In the genomic region with DNA sequence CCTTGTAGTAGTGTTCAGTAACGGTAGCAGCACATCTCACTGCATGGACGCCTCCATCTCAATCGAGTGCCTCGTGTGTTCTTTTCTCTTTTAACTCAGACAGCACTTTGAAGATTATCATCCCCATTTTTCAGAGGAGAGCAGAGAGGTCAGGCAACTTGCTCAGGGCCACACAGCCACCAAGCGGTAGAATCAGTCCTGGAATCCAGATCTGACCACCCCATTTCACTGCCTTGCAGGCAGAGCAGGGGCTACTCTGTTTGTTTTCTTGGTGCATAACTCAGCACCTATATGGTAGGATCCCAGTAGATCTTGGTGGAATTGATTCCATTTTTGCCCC, we compare ENCODE assay signal across 15 cellular contexts.
A peak's percentile ranks its signal among the peaks of the same experiment; 100 is the strongest.
DNase-seq lines count a peak whose midpoint lies in the region; ATAC-seq and TF ChIP-seq lines count a peak whose summit lies in the region.
"Had no signal": no experiment of that assay in that cellular context is flagged by ENCODE, and none has a peak within 500 bp of the region (broad histone marks: within the 10 kb centered on the region; RNA-seq: fewer than 3 reads in every experiment).

No MANE protein-coding gene starts in this region.

- no peak overlapping the region for H3K4me3 Mint-ChIP-seq in T-helper 1 cell treated with Interleukin-12 subunit alpha and Interleukin-12 subunit beta and Interleukin-4 antibody, amounts not matched to agents 30 μg/mL and 1 μg/mL, for 36 hours
- no peak overlapping the region for H3K4me3 Mint-ChIP-seq in activated CD8-positive, alpha-beta T cell treated with anti-CD3 and anti-CD28 coated beads, Interleukin-2, amount 10 ng/mL, durations not matched to agents 7 days and 5 days
- H3K4me3 Mint-ChIP-seq in neural progenitor cell: no peak overlapping the region
- H3K4me3 Mint-ChIP-seq: activated CD4-positive, alpha-beta T cell treated with anti-CD3 and anti-CD28 coated beads, Interleukin-2, amount 10 ng/mL, durations not matched to agents 7 days and 5 days had no signal

- H3K36me3 ChIP-seq in neural progenitor cell: no peaks in the 10 kb centered on the region

- peaks cover 3% of the 10 kb centered on the region for H3K36me3 Mint-ChIP-seq in T-helper 1 cell treated with Interleukin-12 subunit alpha and Interleukin-12 subunit beta and Interleukin-4 antibody, amounts not matched to agents 30 μg/mL and 1 μg/mL, for 36 hours (ENCODE audit: low read depth)
- H3K36me3 Mint-ChIP-seq in activated CD8-positive, alpha-beta T cell treated with anti-CD3 and anti-CD28 coated beads, Interleukin-2, amount 10 ng/mL, durations not matched to agents 7 days and 5 days (ENCODE audit: low read depth): peaks cover 26% of the 10 kb centered on the region
- peaks cover 33% of the 10 kb centered on the region for H3K36me3 Mint-ChIP-seq in neural progenitor cell
- H3K36me3 Mint-ChIP-seq: naive B cell had no signal

- peaks cover 6% of the 10 kb centered on the region for H3K27me3 Mint-ChIP-seq in T-helper 1 cell treated with Interleukin-12 subunit alpha and Interleukin-12 subunit beta and Interleukin-4 antibody, amounts not matched to agents 30 μg/mL and 1 μg/mL, for 36 hours (ENCODE audit: low read depth)
- no peaks in the 10 kb centered on the region for H3K27me3 Mint-ChIP-seq in activated CD8-positive, alpha-beta T cell treated with anti-CD3 and anti-CD28 coated beads, Interleukin-2, amount 10 ng/mL, durations not matched to agents 7 days and 5 days (ENCODE audit: low read depth)
- peaks cover 7% of the 10 kb centered on the region for H3K27me3 Mint-ChIP-seq in neural progenitor cell (ENCODE audit: insufficient read depth, low read depth)

- H3K79me2 ChIP-seq in neural progenitor cell (ENCODE audit: low read depth): no peaks in the 10 kb centered on the region

- POLR2A ChIA-PET in activated CD8-positive, alpha-beta T cell treated with anti-CD3 and anti-CD28 coated beads, Interleukin-2, amount 10 ng/mL, durations not matched to agents 7 days and 5 days (lab: Charles Lee): interaction anchor here (0.6 kb wide), 1 partner anchor 104 kb away, joined by 4 read pairs; no protein-coding TSS in a partner anchor

- H2AFZ ChIP-seq in neural progenitor cell (replicated peaks): no peak overlapping the region

- H3K4me1 ChIP-seq in neural progenitor cell: peaks cover 14% of the 10 kb centered on the region
- H3K4me1 ChIP-seq: foreskin keratinocyte had no signal

- no peaks in the 10 kb centered on the region for H4K20me1 ChIP-seq in neural progenitor cell (ENCODE audit: low read depth)

- H3F3A ChIP-seq in neural progenitor cell (ENCODE audit: low read depth): peaks cover under 1% of the 10 kb centered on the region

- H3K9me3 Mint-ChIP-seq in T-helper 1 cell treated with Interleukin-12 subunit alpha and Interleukin-12 subunit beta and Interleukin-4 antibody, amounts not matched to agents 30 μg/mL and 1 μg/mL, for 36 hours: no peaks in the 10 kb centered on the region
- no peaks in the 10 kb centered on the region for H3K9me3 Mint-ChIP-seq in activated CD8-positive, alpha-beta T cell treated with anti-CD3 and anti-CD28 coated beads, Interleukin-2, amount 10 ng/mL, durations not matched to agents 7 days and 5 days (ENCODE audit: insufficient read depth)
- peaks cover 14% of the 10 kb centered on the region for H3K9me3 Mint-ChIP-seq in neural progenitor cell

- H3K27ac Mint-ChIP-seq in T-helper 1 cell treated with Interleukin-12 subunit alpha and Interleukin-12 subunit beta and Interleukin-4 antibody, amounts not matched to agents 30 μg/mL and 1 μg/mL, for 36 hours: peak overlapping the region; percentile 53
- H3K27ac Mint-ChIP-seq in activated CD8-positive, alpha-beta T cell treated with anti-CD3 and anti-CD28 coated beads, Interleukin-2, amount 10 ng/mL, durations not matched to agents 7 days and 5 days: peak overlapping the region; percentile 55
- peak overlapping the region; percentile 39 for H3K27ac Mint-ChIP-seq in neural progenitor cell
- H3K27ac Mint-ChIP-seq: activated CD4-positive, alpha-beta T cell treated with anti-CD3 and anti-CD28 coated beads, Interleukin-2, amount 10 ng/mL, durations not matched to agents 7 days and 5 days had no signal

- peak; percentile 11 for ATAC-seq in HG02798 (IDR thresholded peaks at IDR 0.05; ENCODE audit: poor library complexity, unreplicated experiment)
- ATAC-seq in activated CD8-positive, alpha-beta T cell treated with anti-CD3 and anti-CD28 coated beads, Interleukin-2, amount 10 ng/mL, durations not matched to agents 7 days and 5 days: no peak
- ATAC-seq: foreskin keratinocyte had no signal

- H3K27ac ChIP-seq in neural progenitor cell: no peak overlapping the region
- H3K27ac ChIP-seq: 22Rv1, foreskin keratinocyte, SK-N-MC had no signal

- no peaks in the 10 kb centered on the region for H3K27me3 ChIP-seq in neural progenitor cell
- H3K27me3 ChIP-seq: foreskin keratinocyte had no signal

- no peak overlapping the region for H3K9ac ChIP-seq in neural progenitor cell

- CTCF ChIA-PET in activated CD8-positive, alpha-beta T cell treated with anti-CD3 and anti-CD28 coated beads, Interleukin-2, amount 10 ng/mL, durations not matched to agents 7 days and 5 days (lab: Charles Lee): interaction anchor here (1.6 kb wide), 1 partner anchor 24 kb away, joined by 4 read pairs; no protein-coding TSS in a partner anchor

- H3K4me3 ChIP-seq in neural progenitor cell: no peak overlapping the region
- H3K4me3 ChIP-seq: SK-N-MC had no signal

- H3K9me3 ChIP-seq in neural progenitor cell (ENCODE audit: low read depth): no peaks in the 10 kb centered on the region

- TF ChIP-seq CTCF in neural progenitor cell (IDR thresholded peaks at IDR 0.05): no peak

- DNase-seq in T-helper 1 cell (no peak), neural progenitor cell (ENCODE audit: low spot score) (no peak), NCI-H2227 (lab: John Stamatoyannopoulos, UW; ENCODE audit: unreplicated experiment) (no peak), germinal center (ENCODE audit: low spot score) (no peak), DMS53 (lab: John Stamatoyannopoulos, UW) (no peak)
- DNase-seq in activated CD8-positive, alpha-beta T cell treated with anti-CD3 and anti-CD28 coated beads, Interleukin-2, amount 10 ng/mL, durations not matched to agents 7 days and 5 days: no peak
- DNase-seq: activated CD4-positive, alpha-beta T cell treated with anti-CD3 and anti-CD28 coated beads, Interleukin-2, amount 10 ng/mL, durations not matched to agents 7 days and 5 days; foreskin keratinocyte; islet precursor cell; naive B cell; trophoblast cell had no signal

- peaks cover 18% of the 10 kb centered on the region for H3K4me1 Mint-ChIP-seq in T-helper 1 cell treated with Interleukin-12 subunit alpha and Interleukin-12 subunit beta and Interleukin-4 antibody, amounts not matched to agents 30 μg/mL and 1 μg/mL, for 36 hours (ENCODE audit: low read depth)
- H3K4me1 Mint-ChIP-seq in activated CD8-positive, alpha-beta T cell treated with anti-CD3 and anti-CD28 coated beads, Interleukin-2, amount 10 ng/mL, durations not matched to agents 7 days and 5 days (ENCODE audit: low read depth): peaks cover 21% of the 10 kb centered on the region
- peaks cover 39% of the 10 kb centered on the region for H3K4me1 Mint-ChIP-seq in neural progenitor cell

- no peak overlapping the region for H3K4me2 ChIP-seq in neural progenitor cell
